11 cellular contexts compared by ENCODE assay signal in genomic region chr18:46411862-46412690, GRCh38.
DNase-seq lines count a peak whose midpoint lies in the region; ATAC-seq, FAIRE-seq and TF ChIP-seq lines count a peak whose summit lies in the region.
"Had no signal": no experiment of that assay in that cellular context is flagged by ENCODE, and none has a peak within 500 bp of the region (broad histone marks: within the 10 kb centered on the region; RNA-seq: fewer than 3 reads in every experiment).

No MANE protein-coding gene starts in this region.

- H3K4me1 Mint-ChIP-seq in astrocyte (ENCODE audit: low read depth, unreplicated experiment), result peaks cover 33% of the 10 kb centered on the region
- H3K4me1 Mint-ChIP-seq: activated B cell treated with CpG ODN at 0.5 μM for 24 hours had no signal

- TF ChIP-seq POLR2A in upper lobe of left lung (IDR thresholded peaks at IDR 0.05), result no peak

- H3K4me2 ChIP-seq in astrocyte (ENCODE audit: low read length), result peak overlapping the region; percentile 17

- no peak for TF ChIP-seq CTCF in astrocyte (IDR thresholded peaks at IDR 0.05; ENCODE audit: insufficient read depth, low read depth, low read length)
- no peak for TF ChIP-seq CTCF in upper lobe of left lung (IDR thresholded peaks at IDR 0.05)

- no peaks in the 10 kb centered on the region for H3K36me3 Mint-ChIP-seq in astrocyte (ENCODE audit: low read depth, unreplicated experiment)

- no peak overlapping the region for H3K27ac ChIP-seq in astrocyte (ENCODE audit: low read depth, low read length)
- H3K27ac ChIP-seq in upper lobe of left lung, result no peak overlapping the region
- H3K27ac ChIP-seq: body of pancreas had no signal

- H3K9ac ChIP-seq in astrocyte (ENCODE audit: low read length), result no peak overlapping the region

- peaks cover 8% of the 10 kb centered on the region for H3K4me1 ChIP-seq in astrocyte (ENCODE audit: insufficient read depth, low read length)
- H3K4me1 ChIP-seq in upper lobe of left lung, result peaks cover 11 to 37% (median 18%) of the 10 kb centered on the region in 4 donors
- H3K4me1 ChIP-seq: body of pancreas had no signal

- H3K9me3 ChIP-seq in astrocyte (ENCODE audit: insufficient read depth, low read depth, low read length) (no peaks in the 10 kb centered on the region), upper lobe of left lung (no peaks in the 10 kb centered on the region)
- H3K9me3 ChIP-seq: body of pancreas had no signal

- peaks cover 5% of the 10 kb centered on the region for H3K27me3 ChIP-seq in astrocyte (ENCODE audit: insufficient read depth, low read length)
- no peaks in the 10 kb centered on the region for H3K27me3 ChIP-seq in upper lobe of left lung
- H3K27me3 ChIP-seq: body of pancreas had no signal

- H3K4me3 ChIP-seq in astrocyte (ENCODE audit: insufficient read depth, low read depth, low read length) (no peak overlapping the region), upper lobe of left lung (no peak overlapping the region)
- H3K4me3 ChIP-seq: body of pancreas had no signal

- no peaks in the 10 kb centered on the region for H3K36me3 ChIP-seq in astrocyte (ENCODE audit: insufficient read depth, low read length)
- H3K36me3 ChIP-seq in upper lobe of left lung, result no peaks in the 10 kb centered on the region

- no peaks in the 10 kb centered on the region for H3K79me2 ChIP-seq in astrocyte (ENCODE audit: insufficient read depth, low read length)

- H3K9me3 Mint-ChIP-seq in astrocyte (ENCODE audit: unreplicated experiment), result peaks cover 3% of the 10 kb centered on the region
- H3K9me3 Mint-ChIP-seq: activated B cell treated with CpG ODN at 0.5 μM for 24 hours had no signal

- 54 to 60% methylated on average over 4 to 6 of the region's 6 CpGs for WGBS in upper lobe of left lung, 2 donors

- no peaks in the 10 kb centered on the region for H4K20me1 ChIP-seq in astrocyte (ENCODE audit: insufficient read depth, low read length)

- DNase-seq in NCI-H82 (lab: John Stamatoyannopoulos, UW) (peak; percentile 37), NCI-H82 treated with DMSO at 0.1 percent for 48 hours (lab: John Stamatoyannopoulos, UW; ENCODE audit: unreplicated experiment) (no peak), astrocyte (ENCODE audit: low read depth) (peak; percentile 16), left kidney (ENCODE audit: low read depth, low spot score) (peak; percentile 83), upper lobe of left lung (no peak), T1000 (lab: John Stamatoyannopoulos, UW) (no peak), HuH-7.5 (ENCODE audit: low spot score) (no peak)
- DNase-seq: activated B cell treated with CpG ODN at 0.5 μM for 24 hours had no signal

- H3K27me3 Mint-ChIP-seq in astrocyte (ENCODE audit: low read depth, unreplicated experiment), result peaks cover 45% of the 10 kb centered on the region

- H3K4me3 Mint-ChIP-seq in astrocyte (ENCODE audit: unreplicated experiment), result no peak overlapping the region
- H3K4me3 Mint-ChIP-seq: activated B cell treated with CpG ODN at 0.5 μM for 24 hours had no signal

- no peak overlapping the region for H3K27ac Mint-ChIP-seq in astrocyte (ENCODE audit: unreplicated experiment)
- H3K27ac Mint-ChIP-seq: activated B cell treated with CpG ODN at 0.5 μM for 24 hours had no signal

- ATAC-seq in upper lobe of left lung (ENCODE audit: low FRiP score in 2 of 2) (peak; percentile 8 to 23), HG02759 (IDR thresholded peaks at IDR 0.05; ENCODE audit: unreplicated experiment) (no peak)
- ATAC-seq: body of pancreas had no signal

- H2AFZ ChIP-seq in astrocyte (ENCODE audit: low read depth, low read length), result no peak overlapping the region

- no peak for FAIRE-seq in astrocyte (lab: Jason Lieb, UNC)
- FAIRE-seq: GM12891 had no signal

- no peak for TF ChIP-seq EP300 in upper lobe of left lung (IDR thresholded peaks at IDR 0.05)

Comparison
In these comparisons a context has a peak if more than half of its experiments do, and no peak if none do; other contexts are left out.
1. DNase-seq: peak in NCI-H82 (single experiment), astrocyte (single experiment) and left kidney (single experiment); none in NCI-H82 treated with DMSO at 0.1 percent for 48 hours (single experiment), upper lobe of left lung (0 of 2), T1000 (single experiment) and HuH-7.5 (single experiment).